ENCODE assay signal across 12 cellular contexts in genomic region chr1:5744911-5745431, GRCh38.
DNase-seq lines count a peak whose midpoint lies in the region; ATAC-seq and TF ChIP-seq lines count a peak whose summit lies in the region.
"Had no signal": no experiment of that assay in that cellular context is flagged by ENCODE, and none has a peak within 500 bp of the region (broad histone marks: within the 10 kb centered on the region; RNA-seq: fewer than 3 reads in every experiment).

No MANE protein-coding gene starts in this region.

- CTCF ChIA-PET in A673 (lab: Charles Lee) = interaction anchor here (0.6 to 1.2 kb wide), 4 partner anchors 124 to 1887 kb away, joined by 3 to 7 read pairs (median 5); no protein-coding TSS in a partner anchor
- CTCF ChIA-PET in MCF 10A (lab: Yijun Ruan, JAX) = interaction anchor here (0.5 to 5.0 kb wide), 46 partner anchors 7 to 1882 kb away, joined by 3 to 144 read pairs (median 4); no protein-coding TSS in a partner anchor
- CTCF ChIA-PET in CD4-positive, alpha-beta T cell (lab: Charles Lee) = interaction anchor here (0.6 to 0.9 kb wide), 2 partner anchors 150 to 1834 kb away, joined by 3 to 4 read pairs; no protein-coding TSS in a partner anchor

- H3K4me1 ChIP-seq in A673 (ENCODE audit: insufficient read depth, low read length, poor library complexity, severe bottlenecking) (peaks cover 22% of the 10 kb centered on the region), H9 (ENCODE audit: insufficient read depth, low read length) (peaks cover 7% of the 10 kb centered on the region), mesodermal cell (ENCODE audit: control insufficient read depth, insufficient read depth, low read length, poor library complexity, severe bottlenecking) (no peaks in the 10 kb centered on the region)

- no peak for TF ChIP-seq CTCF in A673 (conservative IDR thresholded peaks at IDR 0.05; ENCODE audit: low read depth, low read length)
- no peak for TF ChIP-seq CTCF in H9 (conservative IDR thresholded peaks at IDR 0.05)
- no peak for TF ChIP-seq CTCF in MCF 10A (IDR thresholded peaks at IDR 0.05; ENCODE audit: unreplicated experiment)
- no peak for TF ChIP-seq CTCF in CD4-positive, alpha-beta T cell (IDR thresholded peaks at IDR 0.05)

- no peak overlapping the region for H4K8ac ChIP-seq in H9 (replicated peaks; ENCODE audit: insufficient read length, low read depth, low read length)

- H3K9me3 ChIP-seq in A673 (ENCODE audit: low read depth, low read length, poor library complexity, severe bottlenecking) (no peaks in the 10 kb centered on the region), H9 (ENCODE audit: control insufficient read depth, low read depth, low read length) (no peaks in the 10 kb centered on the region), mesodermal cell (ENCODE audit: control insufficient read depth, low read length) (no peaks in the 10 kb centered on the region)
- no peaks in the 10 kb centered on the region for H3K9me3 ChIP-seq in CD4-positive, alpha-beta T cell (ENCODE audit: control insufficient read depth, low read length)

- H3K9ac ChIP-seq in H9 (ENCODE audit: extremely low read depth, insufficient read length, low read length) = no peak overlapping the region

- no peak overlapping the region for H2BK120ac ChIP-seq in H9 (ENCODE audit: low read depth, low read length, poor library complexity, severe bottlenecking)

- H3K27me3 ChIP-seq in A673 (replicated peaks; ENCODE audit: insufficient read depth, low read depth, low read length, poor library complexity) = no peaks in the 10 kb centered on the region
- H3K27me3 ChIP-seq in H9 (ENCODE audit: insufficient read depth, low read length) = no peaks in the 10 kb centered on the region
- H3K27me3 ChIP-seq in CD4-positive, alpha-beta T cell (ENCODE audit: control insufficient read depth, insufficient read depth, low read length) = peaks cover 6% of the 10 kb centered on the region

- no peak overlapping the region for H3K27ac ChIP-seq in A673 (ENCODE audit: low read depth, low read length, poor library complexity, severe bottlenecking)
- H3K27ac ChIP-seq in H9 (ENCODE audit: insufficient read length, low read depth, low read length) = no peak overlapping the region
- H3K27ac ChIP-seq in mesodermal cell (ENCODE audit: low read depth, low read length, severe bottlenecking) = peak overlapping the region; percentile 5
- H3K27ac ChIP-seq in CD4-positive, alpha-beta T cell (ENCODE audit: low read depth, low read length) = no peak overlapping the region

- H4K20me1 ChIP-seq in H9 (ENCODE audit: control insufficient read depth, insufficient read depth, insufficient read length) = no peaks in the 10 kb centered on the region

- no peaks in the 10 kb centered on the region for H3K23me2 ChIP-seq in H9 (ENCODE audit: insufficient read length, low read depth, low read length, poor library complexity, severe bottlenecking)

- no peak overlapping the region for H2BK5ac ChIP-seq in H9 (ENCODE audit: insufficient read length, low read length)

- no CpG with 5 or more reads among the region's 15 CpGs for WGBS in H9 (ENCODE audit: extremely low coverage, insufficient read length, low lambda C conversion rate)
- 69 to 72% methylated on average over 7 to 8 of the region's 15 CpGs for WGBS in mesodermal cell (ENCODE audit: insufficient coverage in 2 of 2), 2 experiments

- no peak for ATAC-seq in CD4-positive, alpha-beta T cell (ENCODE audit: poor library complexity)

- H3K36me3 ChIP-seq in A673 (ENCODE audit: insufficient read depth, low read length, poor library complexity, severe bottlenecking) = no peaks in the 10 kb centered on the region
- no peaks in the 10 kb centered on the region for H3K36me3 ChIP-seq in mesodermal cell (ENCODE audit: control insufficient read depth, insufficient read depth, low read length)

- POLR2A ChIA-PET in A673 (lab: Charles Lee; ENCODE audit: low non-redundant PET) (no interaction called here), MCF 10A (lab: Yijun Ruan, JAX) (interaction anchor here (0.7 kb wide), 1 partner anchor 235 kb away, joined by 4 read pairs; no protein-coding TSS in a partner anchor)
- POLR2A ChIA-PET in CD4-positive, alpha-beta T cell (lab: Charles Lee) = no interaction called here

- H2AFZ ChIP-seq in H9 (ENCODE audit: low read length) = no peak overlapping the region

- no peak overlapping the region for H4K91ac ChIP-seq in H9 (ENCODE audit: insufficient read length, low read depth, low read length)

- no peak overlapping the region for H3K4me2 ChIP-seq in H9 (ENCODE audit: insufficient read depth, insufficient read length, low read length)

- H2BK12ac ChIP-seq in H9 (ENCODE audit: insufficient read length, low read depth, low read length) = no peak overlapping the region

- H3K27ac Mint-ChIP-seq in H9 = peak overlapping the region in 1 of 3 experiments; percentile 0; a peak in 1 of 7 replicates
- H3K27ac Mint-ChIP-seq in MCF 10A (ENCODE audit: low read depth, unreplicated experiment) = peak overlapping the region; percentile 2
- no peak overlapping the region for H3K27ac Mint-ChIP-seq in CD4-positive, alpha-beta T cell
- H3K27ac Mint-ChIP-seq: activated CD4-positive, alpha-beta T cell treated with anti-CD3 and anti-CD28 coated beads, Interleukin-2, amount 10 ng/mL, durations not matched to agents 7 days and 5 days; activated naive CD4-positive, alpha-beta T cell treated with anti-CD3 and anti-CD28 coated beads for 36 hours; T-cell had no signal

- H3T11ph ChIP-seq in H9 (ENCODE audit: low read length) = no peak overlapping the region

- H3K14ac ChIP-seq in H9 (ENCODE audit: insufficient read depth, low read length) = no peak overlapping the region

- no peak overlapping the region for H2BK15ac ChIP-seq in H9 (ENCODE audit: low read depth, low read length)

- intact Hi-C loops in A673 (cut with micrococcal nuclease; ENCODE audit: unreplicated experiment) (loop anchor here (1.0 to 5.0 kb wide), 3 partner anchors 108 to 1838 kb away; no protein-coding TSS in a partner anchor), MCF 10A (cut with micrococcal nuclease) (loop anchor here (1.0 to 5.0 kb wide), 3 partner anchors 108 to 235 kb away; no protein-coding TSS in a partner anchor)
- intact Hi-C loops in CD4-positive, alpha-beta T cell (cut with DNase I, micrococcal nuclease) = loop anchor here in 1 of 2 experiments (1.0 to 2.0 kb wide), 3 partner anchors 106 to 1092 kb away; no protein-coding TSS in a partner anchor

- H3K23ac ChIP-seq in H9 (ENCODE audit: insufficient read length, low read depth, low read length) = no peak overlapping the region

- no peak overlapping the region for H4K5ac ChIP-seq in H9 (ENCODE audit: insufficient read length, low read depth, low read length)

- H3K27me3 Mint-ChIP-seq in H9 (ENCODE audit: low read depth) = peaks cover 7% of the 10 kb centered on the region
- H3K27me3 Mint-ChIP-seq in MCF 10A (ENCODE audit: insufficient read depth, unreplicated experiment) = peaks cover 13% of the 10 kb centered on the region
- peaks cover 30% of the 10 kb centered on the region for H3K27me3 Mint-ChIP-seq in CD4-positive, alpha-beta T cell

- no peaks in the 10 kb centered on the region for H3K79me1 ChIP-seq in H9 (ENCODE audit: insufficient read depth, low read depth, low read length, poor library complexity, severe bottlenecking)

- H2AK5ac ChIP-seq in H9 (ENCODE audit: insufficient read length, low read length) = no peak overlapping the region

- H3K4me3 Mint-ChIP-seq in H9 (no peak overlapping the region), MCF 10A (ENCODE audit: unreplicated experiment) (no peak overlapping the region)
- no peak overlapping the region for H3K4me3 Mint-ChIP-seq in CD4-positive, alpha-beta T cell
- H3K4me3 Mint-ChIP-seq: activated CD4-positive, alpha-beta T cell treated with anti-CD3 and anti-CD28 coated beads, Interleukin-2, amount 10 ng/mL, durations not matched to agents 7 days and 5 days; activated naive CD4-positive, alpha-beta T cell treated with anti-CD3 and anti-CD28 coated beads for 36 hours; T-cell had no signal

- H3K56ac ChIP-seq in H9 (ENCODE audit: insufficient read length, low read depth, low read length) = no peak overlapping the region

- no TSS peak for BruUV-seq in A673 (replicated peaks; lab: Mats Ljungman, UMichigan)
- BruUV-seq in MCF 10A (replicated peaks; lab: Mats Ljungman, UMichigan) = no TSS peak

- no peak overlapping the region for H3K18ac ChIP-seq in H9 (ENCODE audit: insufficient read length, low read depth, low read length)

- no peak overlapping the region for H3K4ac ChIP-seq in H9 (ENCODE audit: low read depth, low read length)

- H3K79me2 ChIP-seq in H9 (ENCODE audit: insufficient read depth, low read length) = no peaks in the 10 kb centered on the region

- H3K4me1 Mint-ChIP-seq in H9 (peaks cover 9 to 17% of the 10 kb centered on the region in 2 experiments), MCF 10A (ENCODE audit: insufficient read depth, unreplicated experiment) (peaks cover 6% of the 10 kb centered on the region)
- H3K4me1 Mint-ChIP-seq in CD4-positive, alpha-beta T cell (ENCODE audit: low read depth) = no peaks in the 10 kb centered on the region
- H3K4me1 Mint-ChIP-seq: activated CD4-positive, alpha-beta T cell treated with anti-CD3 and anti-CD28 coated beads, Interleukin-2, amount 10 ng/mL, durations not matched to agents 7 days and 5 days had no signal

- peak; percentile 81 for DNase-seq in A673 (ENCODE audit: low spot score)
- peak; percentile 31 for DNase-seq in H9
- DNase-seq in MCF 10A (ENCODE audit: unreplicated experiment) = peak; percentile 8
- DNase-seq in activated CD4-positive, alpha-beta T cell treated with anti-CD3 and anti-CD28 coated beads, Interleukin-2, amount 50 U/mL, for 1 hour = no peak
- no peak for DNase-seq in stimulated activated naive CD4-positive, alpha-beta T cell treated with Interleukin-2 at 50 U/mL for 16 hours (lab: John Stamatoyannopoulos, UW)
- no peak for DNase-seq in SHP77 (lab: John Stamatoyannopoulos, UW)
- DNase-seq in CD4-positive, alpha-beta T cell = no peak
- DNase-seq: cerebellar nuclear complex had no signal

- H3K4me3 ChIP-seq in A673 (ENCODE audit: low read depth, low read length, poor library complexity, severe bottlenecking) = no peak overlapping the region
- H3K4me3 ChIP-seq in mesodermal cell (ENCODE audit: extremely low read depth, insufficient read depth, low read length, poor library complexity, severe bottlenecking) = no peak overlapping the region

- H3K36me3 Mint-ChIP-seq in H9 (ENCODE audit: insufficient read depth in 1 of 3, low read depth in 3 of 3) (peaks cover 0 to 6% (median 3%) of the 10 kb centered on the region in 3 experiments; a peak in 3 of 7 replicates), MCF 10A (ENCODE audit: insufficient read depth, unreplicated experiment) (no peaks in the 10 kb centered on the region)
- H3K36me3 Mint-ChIP-seq in CD4-positive, alpha-beta T cell (ENCODE audit: low read depth) = no peaks in the 10 kb centered on the region
- H3K36me3 Mint-ChIP-seq: T-cell had no signal

- H2BK20ac ChIP-seq in H9 (ENCODE audit: low read depth, low read length, poor library complexity, severe bottlenecking) = no peak overlapping the region

- H3K9me3 Mint-ChIP-seq in H9 = peaks cover 5 to 8% of the 10 kb centered on the region in 2 experiments; a peak in 3 of 5 replicates
- H3K9me3 Mint-ChIP-seq in MCF 10A (ENCODE audit: unreplicated experiment) = no peaks in the 10 kb centered on the region
- no peaks in the 10 kb centered on the region for H3K9me3 Mint-ChIP-seq in CD4-positive, alpha-beta T cell
- H3K9me3 Mint-ChIP-seq: activated CD4-positive, alpha-beta T cell treated with anti-CD3 and anti-CD28 coated beads, Interleukin-2, amount 10 ng/mL, durations not matched to agents 7 days and 5 days; activated naive CD4-positive, alpha-beta T cell treated with anti-CD3 and anti-CD28 coated beads for 36 hours; T-cell had no signal

Comparison
In these comparisons a context has a peak if more than half of its experiments do, and no peak if none do; other contexts are left out.
1. DNase-seq: peak in A673 (single experiment), H9 (single experiment) and MCF 10A (single experiment); none in activated CD4-positive, alpha-beta T cell treated with anti-CD3 and anti-CD28 coated beads, Interleukin-2, amount 50 U/mL, for 1 hour (single experiment), stimulated activated naive CD4-positive, alpha-beta T cell treated with Interleukin-2 at 50 U/mL for 16 hours (single experiment), SHP77 (0 of 2) and CD4-positive, alpha-beta T cell (0 of 10).